8 cellular contexts compared by ENCODE assay signal in genomic region chr12:79547735-79548347, GRCh38.
DNase-seq lines count a peak whose midpoint lies in the region; ATAC-seq, FAIRE-seq and TF ChIP-seq lines count a peak whose summit lies in the region.

No MANE protein-coding gene starts in this region.

- H3K4me1 ChIP-seq in GM12878 (ENCODE audit: control insufficient read depth, insufficient read depth, low read length) (no peaks in the 10 kb centered on the region), iPS DF 6.9 (ENCODE audit: control insufficient read depth, insufficient read depth, low read length) (peaks cover 6% of the 10 kb centered on the region; the same call in 1 of the 2 replicates)

- RAD21 ChIA-PET in GM12878 (lab: Charles Lee; ENCODE audit: unreplicated experiment), result interaction anchor here (0.8 to 1.6 kb wide), 7 partner anchors 68 to 201 kb away, joined by 3 to 10 read pairs (median 3); partner anchors contain the start of gene PAWR

- H3K4me1 Mint-ChIP-seq in T-cell, result no peaks in the 10 kb centered on the region

- no peak overlapping the region for H2AFZ ChIP-seq in GM12878 (ENCODE audit: control insufficient read depth, low read depth, low read length)

- no peak overlapping the region for H3K27ac Mint-ChIP-seq in T-cell

- no peak overlapping the region for H3K4me3 Mint-ChIP-seq in T-cell

- H3K4me3 ChIP-seq in GM12865 (ENCODE audit: low read depth, low read length), result no peak overlapping the region
- H3K4me3 ChIP-seq in GM12878, result no peak overlapping the region
- H3K4me3 ChIP-seq in iPS DF 6.9 (ENCODE audit: low read length), result no peak overlapping the region

- peak; percentile 57 for DNase-seq in AG20443 (ENCODE audit: low spot score)
- DNase-seq in GM12865 (ENCODE audit: low read depth), result peak; percentile 50
- DNase-seq in NCI-H2171 (lab: John Stamatoyannopoulos, UW), result peak; percentile 16
- DNase-seq in GM12878 (ENCODE audit: low read depth, low spot score), result peak; percentile 9
- DNase-seq in iPS DF 6.9 (ENCODE audit: low read depth, low spot score), result peak; percentile 79
- DNase-seq in stromal cell of bone marrow (ENCODE audit: low read depth), result peak; percentile 49
- no peak for DNase-seq in T-cell

- WGBS in GM12878 (ENCODE audit: insufficient coverage, insufficient replicate concordance, low lambda C conversion rate, missing lambda C conversion rate), result 19% methylated on average over 5 of the region's 5 CpGs
- no CpG with 5 or more reads among the region's 5 CpGs for WGBS in iPS DF 6.9 (ENCODE audit: insufficient coverage, insufficient read length)

- H3K36me3 ChIP-seq in GM12878 (ENCODE audit: control insufficient read depth in 2 of 2, insufficient read depth in 2 of 2, low read length in 1 of 2) (no peaks in the 10 kb centered on the region), iPS DF 6.9 (ENCODE audit: control insufficient read depth, insufficient read depth, low read length) (no peaks in the 10 kb centered on the region; the same call in 1 of the 2 replicates)

- peak; percentile 74 for TF ChIP-seq RAD21 in GM12878 (IDR thresholded peaks at IDR 0.05; ENCODE audit: insufficient read depth, low read depth, low read length)

- TF ChIP-seq EP300 in GM12878 (IDR thresholded peaks at IDR 0.05; ENCODE audit: borderline replicate concordance in 1 of 2, control insufficient read depth in 1 of 2, low read depth in 2 of 2, low read length in 2 of 2), result no peak

- H3K27ac ChIP-seq in GM12878 (ENCODE audit: control insufficient read depth, insufficient read depth) (no peak overlapping the region), iPS DF 6.9 (ENCODE audit: low read length) (peak overlapping the region; percentile 38)

- H3K27me3 Mint-ChIP-seq in T-cell, result peaks cover 0 to 3% of the 10 kb centered on the region in 2 donors

- no peaks in the 10 kb centered on the region for H3K79me2 ChIP-seq in GM12878 (ENCODE audit: control insufficient read depth, insufficient read depth, low read length)

- ATAC-seq in HG02870 (IDR thresholded peaks at IDR 0.05; ENCODE audit: unreplicated experiment) (peak; percentile 83), GM12878 (peak; percentile 88), T-cell (replicated peaks in 1 of 4) (no peak)

- intact Hi-C loops in GM12878 (cut with micrococcal nuclease; ENCODE audit: unreplicated experiment), result loop anchor here (2.0 to 5.0 kb wide), 3 partner anchors 141 to 724 kb away; no protein-coding TSS in a partner anchor

- FAIRE-seq in GM12878 (lab: Jason Lieb, UNC), result peak; percentile 13

- H3K27me3 ChIP-seq in GM12878 (replicated peaks in 1 of 2; ENCODE audit: control insufficient read depth in 2 of 2, insufficient read depth in 2 of 2, low read length in 1 of 2) (no peaks in the 10 kb centered on the region), iPS DF 6.9 (ENCODE audit: control insufficient read depth, insufficient read depth, low read length) (no peaks in the 10 kb centered on the region)

- POLR2A ChIA-PET in GM12878 (lab: Charles Lee), result no interaction called here
- POLR2A ChIA-PET in T-cell (lab: Charles Lee), result no interaction called here

- no peaks in the 10 kb centered on the region for H3K9me3 Mint-ChIP-seq in T-cell

- in situ Hi-C loops in GM12878 (cut with MboI), result no loop called here

- H3K9me3 ChIP-seq in GM12878 (replicated peaks; ENCODE audit: control insufficient read depth, insufficient read depth, low read length) (no peaks in the 10 kb centered on the region), iPS DF 6.9 (ENCODE audit: control insufficient read depth, insufficient read depth, low read length) (no peaks in the 10 kb centered on the region)

- no peaks in the 10 kb centered on the region for H4K20me1 ChIP-seq in GM12878 (ENCODE audit: control insufficient read depth, insufficient read depth)

- no peak overlapping the region for H3K9ac ChIP-seq in GM12878 (ENCODE audit: control insufficient read depth, insufficient read depth, low read length)

- no peaks in the 10 kb centered on the region for H3K36me3 Mint-ChIP-seq in T-cell

- peak; percentile 70 for TF ChIP-seq CTCF in GM12865 (IDR thresholded peaks at IDR 0.05; ENCODE audit: insufficient read depth, low read depth, low read length, missing control alignments)
- peak; percentile 69 to 74 (median 71) for TF ChIP-seq CTCF in GM12878 (IDR thresholded peaks at IDR 0.05 in 2 of 3, conservative IDR thresholded peaks at IDR 0.05 in 1 of 3; ENCODE audit: control insufficient read depth in 2 of 3, extremely low read depth in 1 of 3, insufficient read depth in 1 of 3, low read depth in 3 of 3, low read length in 3 of 3)

- CTCF ChIA-PET in GM12878 (lab: Yijun Ruan, JAX), result interaction anchor here (0.7 to 2.8 kb wide), 21 partner anchors 9 to 722 kb away, joined by 3 to 25 read pairs (median 5); partner anchors contain the start of gene PAWR
- CTCF ChIA-PET in T-cell (lab: Charles Lee), result no interaction called here

- BruUV-seq in GM12878 (replicated peaks; lab: Mats Ljungman, UMichigan), result no TSS peak

- SMC1A ChIA-PET in GM12878 (lab: Charles Lee; ENCODE audit: uncharacterized antibody, unreplicated experiment), result interaction anchor here (1.1 to 2.3 kb wide), 7 partner anchors 16 to 719 kb away, joined by 3 to 18 read pairs (median 7); no protein-coding TSS in a partner anchor

- TF ChIP-seq POLR2A in GM12878 (IDR thresholded peaks at IDR 0.05; ENCODE audit: low read depth, low read length), result no peak

- H3K4me2 ChIP-seq in GM12878 (ENCODE audit: control insufficient read depth, insufficient read depth), result no peak overlapping the region

TF ChIP-seq in GM12878, 131 proteins besides CTCF, POLR2A, EP300 and RAD21:
- TF ChIP-seq NFXL1 (IDR thresholded peaks at IDR 0.05; ENCODE audit: borderline replicate concordance) (no peak), SMC3 (IDR thresholded peaks at IDR 0.05; ENCODE audit: borderline replicate concordance, low read length) (peak; percentile 76), IKZF2 (IDR thresholded peaks at IDR 0.05) (0 out of 4 replicates have a peak, but pooled peaks have one; percentile 24 to 34)
TF ChIP-seq in GM12878: peak in this region for 2.

Comparison
In these comparisons a context has a peak if more than half of its experiments do, and no peak if none do; other contexts are left out.
1. DNase-seq: peak in AG20443 (single experiment), GM12865 (single experiment), NCI-H2171 (single experiment), GM12878 (single experiment), iPS DF 6.9 (single experiment) and stromal cell of bone marrow (single experiment); none in T-cell (0 of 34).
2. ATAC-seq: peak in HG02870 (single experiment) and GM12878 (single experiment); none in T-cell (0 of 4).